ENCODE assay signal across 7 cellular contexts in genomic region chr7:148773344-148773743, GRCh38.
DNase-seq lines count a peak whose midpoint lies in the region; ATAC-seq and TF ChIP-seq lines count a peak whose summit lies in the region.

No MANE protein-coding gene starts in this region.

- no peak for TF ChIP-seq POLR2A in lower leg skin (IDR thresholded peaks at IDR 0.05)

- peaks cover 29% of the 10 kb centered on the region for H3K36me3 ChIP-seq in PC-3 (ENCODE audit: low read depth, low read length)

- H3K9me3 ChIP-seq in PC-3 (ENCODE audit: low read length): no peaks in the 10 kb centered on the region

- no peaks in the 10 kb centered on the region for H4K20me1 ChIP-seq in PC-3 (ENCODE audit: low read length)

- POLR2A ChIA-PET in PC-3 (lab: Charles Lee; ENCODE audit: unreplicated experiment): no interaction called here

- H3F3A ChIP-seq in PC-3 (ENCODE audit: low read length, unreplicated experiment): no peaks in the 10 kb centered on the region

- TF ChIP-seq CTCF in PC-3 (conservative IDR thresholded peaks at IDR 0.05; ENCODE audit: low read depth, low read length) (no peak), choroid plexus epithelial cell (conservative IDR thresholded peaks at IDR 0.05; ENCODE audit: low read depth, low read length) (no peak), lower leg skin (IDR thresholded peaks at IDR 0.05) (no peak)

- WGBS in lower leg skin, 2 donors: 75 to 82% methylated on average over 10 of the region's 10 CpGs

- no peaks in the 10 kb centered on the region for H3K9me2 ChIP-seq in PC-3 (replicated peaks; ENCODE audit: low read length)

- H3K4me3 ChIP-seq in PC-3 (ENCODE audit: low read length) (no peak overlapping the region), choroid plexus epithelial cell (ENCODE audit: low read depth, low read length) (no peak overlapping the region), lower leg skin (ENCODE audit: low read depth, poor library complexity, severe bottlenecking) (no peak overlapping the region)

- intact Hi-C loops in PC-3 (cut with micrococcal nuclease): loop anchor here (5.0 kb wide), 1 partner anchor 71 kb away; no protein-coding TSS in a partner anchor
- intact Hi-C loops in lower leg skin (cut with DNase I; ENCODE audit: low total_unique reads): no loop called here

- ATAC-seq in GM18909 (IDR thresholded peaks at IDR 0.05; ENCODE audit: poor library complexity, unreplicated experiment) (peak; percentile 94), HG02943 (IDR thresholded peaks at IDR 0.05; ENCODE audit: low read depth, unreplicated experiment) (peak; percentile 84), PC-3 (no peak)

- H3K4me2 ChIP-seq in PC-3 (ENCODE audit: low read length): peak overlapping the region; percentile 41; the same call in 1 of the 2 replicates

- no peaks in the 10 kb centered on the region for H3K27me3 ChIP-seq in PC-3 (ENCODE audit: low read length)

- peak overlapping the region; percentile 57 for H3K27ac ChIP-seq in PC-3 (ENCODE audit: low read length)

- DNase-seq in PC-3 (no peak), choroid plexus epithelial cell (ENCODE audit: low read depth) (peak; percentile 88), SK-N-DZ (ENCODE audit: low spot score) (no peak), lower leg skin (ENCODE audit: low spot score in 2 of 2) (no peak), COR-L47 (lab: John Stamatoyannopoulos, UW) (no peak)

- H3K4me1 ChIP-seq in PC-3 (ENCODE audit: insufficient read depth, low read length): peaks cover 17% of the 10 kb centered on the region

- H3K79me2 ChIP-seq in PC-3 (ENCODE audit: low read length): peaks cover 8% of the 10 kb centered on the region

- CTCF ChIA-PET in PC-3 (lab: Charles Lee): interaction anchor here (1.1 kb wide), 1 partner anchor 83 kb away, joined by 4 read pairs; no protein-coding TSS in a partner anchor

- BruUV-seq in PC-3 (replicated peaks; lab: Mats Ljungman, UMichigan): no TSS peak

- no peak overlapping the region for H2AFZ ChIP-seq in PC-3 (ENCODE audit: low read length)

- H3K9ac ChIP-seq in PC-3 (ENCODE audit: low read length): no peak overlapping the region
